7 cellular contexts compared by ENCODE assay signal in the genomic region with DNA sequence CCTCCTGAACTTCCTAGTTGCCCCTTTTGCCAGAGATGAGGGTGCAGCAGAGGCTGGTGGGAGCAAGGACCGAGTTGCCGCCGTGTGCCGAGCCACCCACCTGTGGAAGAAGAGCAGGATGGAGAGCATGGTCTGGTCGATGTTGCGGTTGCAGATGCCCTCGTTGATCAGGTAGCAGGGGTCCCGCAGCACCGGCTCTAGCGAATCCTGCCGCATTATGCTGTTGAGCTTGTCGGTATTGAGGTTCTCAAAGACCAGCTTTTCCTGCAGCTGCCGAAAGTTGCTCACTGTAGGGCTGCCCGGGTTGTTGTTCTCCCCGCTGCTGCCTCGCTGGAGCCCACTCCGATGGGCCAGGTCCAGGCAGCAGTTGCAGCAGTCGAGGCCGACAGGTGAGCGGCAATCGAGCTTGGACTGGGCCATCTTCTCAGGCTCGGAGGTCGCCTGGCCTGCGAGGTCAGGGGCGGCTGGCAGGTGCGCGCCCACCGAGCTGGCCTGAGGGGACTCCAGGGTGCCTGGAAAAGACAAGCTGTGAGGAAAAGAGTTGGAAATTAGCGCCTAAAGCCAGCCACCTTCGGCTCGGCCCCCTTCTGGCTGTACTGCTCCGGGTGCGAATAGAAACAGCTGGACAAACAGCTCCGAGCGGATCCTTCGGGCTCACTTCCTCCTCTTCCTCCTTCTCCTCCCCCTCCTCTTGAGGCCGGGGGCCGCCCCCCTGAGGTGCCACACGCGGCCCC. TPM values are rescaled to one million over a fixed set of nuclear protein-coding genes. Genes with fewer than 3 reads are reported as not detected.
DNase-seq lines count a peak whose midpoint lies in the region; ATAC-seq and TF ChIP-seq lines count a peak whose summit lies in the region.

No MANE protein-coding gene starts in this region.

- no peak for TF ChIP-seq CTCF in liver (IDR thresholded peaks at IDR 0.05; ENCODE audit: low read depth, low read length, missing input control)
- peak in 1 of 2 experiments; percentile 1 for TF ChIP-seq CTCF in tibial artery (IDR thresholded peaks at IDR 0.05)

- H3K27ac ChIP-seq in liver (ENCODE audit: low read depth in 1 of 2, low read length in 2 of 2) (peak overlapping the region; percentile 13 to 54), tibial artery (peak overlapping the region; percentile 88 to 94)

- ATAC-seq in GM19463 (IDR thresholded peaks at IDR 0.05; ENCODE audit: unreplicated experiment) (peak; percentile 27), HG03439 (IDR thresholded peaks at IDR 0.05; ENCODE audit: unreplicated experiment) (peak; percentile 10), GM19397 (IDR thresholded peaks at IDR 0.05; ENCODE audit: unreplicated experiment) (no peak)

- no peak for TF ChIP-seq RAD21 in liver (IDR thresholded peaks at IDR 0.05)

- H3K4me1 ChIP-seq in liver (ENCODE audit: control insufficient read depth in 4 of 4, insufficient read depth in 4 of 4, low read length in 3 of 4) (peaks cover 2 to 25% (median 12%) of the 10 kb centered on the region in 4 donors), tibial artery (peaks cover 0 to 20% (median 7%) of the 10 kb centered on the region in 4 donors)

- H3K9ac ChIP-seq in liver (ENCODE audit: low read depth in 1 of 2, low read length in 2 of 2): peak overlapping the region in 1 of 2 donors; percentile 36

- H3K4me3 ChIP-seq in liver (ENCODE audit: low read depth in 1 of 3, low read length in 3 of 3) (peak overlapping the region; percentile 20 to 71 (median 66)), tibial artery (peak overlapping the region; percentile 70 to 71)

- peaks cover 0 to 2% (median 0%) of the 10 kb centered on the region in 4 donors for H3K36me3 ChIP-seq in liver (ENCODE audit: control insufficient read depth in 4 of 4, insufficient read depth in 3 of 4, low read depth in 1 of 4, low read length in 3 of 4)
- H3K36me3 ChIP-seq in tibial artery: no peaks in the 10 kb centered on the region

- DNase-seq in astrocyte of the hippocampus (ENCODE audit: low read depth, low spot score) (peak; percentile 12), tibial artery (no peak), GOT3 (lab: John Stamatoyannopoulos, UW) (no peak)

- WGBS in liver: 6% methylated on average over 40 of the region's 40 CpGs

- intact Hi-C loops in tibial artery (cut with DNase I; ENCODE audit: low total_unique reads): loop anchor here (5.0 kb wide), 2 partner anchors 103 to 118 kb away; no protein-coding TSS in a partner anchor

- no peaks in the 10 kb centered on the region for H3K27me3 ChIP-seq in liver (ENCODE audit: control insufficient read depth in 4 of 4, insufficient read depth in 4 of 4, low read length in 3 of 4)
- H3K27me3 ChIP-seq in tibial artery: no peaks in the 10 kb centered on the region

- no peaks in the 10 kb centered on the region for H3K9me3 ChIP-seq in liver (ENCODE audit: control insufficient read depth in 4 of 4, low read length in 3 of 4)
- H3K9me3 ChIP-seq in tibial artery: no peaks in the 10 kb centered on the region

TF ChIP-seq in liver, 16 proteins besides CTCF, POLR2A, EP300 and RAD21:
- TF ChIP-seq NR2F2 (IDR thresholded peaks at IDR 0.05): no peak
- TF ChIP-seq, protein P1, sequence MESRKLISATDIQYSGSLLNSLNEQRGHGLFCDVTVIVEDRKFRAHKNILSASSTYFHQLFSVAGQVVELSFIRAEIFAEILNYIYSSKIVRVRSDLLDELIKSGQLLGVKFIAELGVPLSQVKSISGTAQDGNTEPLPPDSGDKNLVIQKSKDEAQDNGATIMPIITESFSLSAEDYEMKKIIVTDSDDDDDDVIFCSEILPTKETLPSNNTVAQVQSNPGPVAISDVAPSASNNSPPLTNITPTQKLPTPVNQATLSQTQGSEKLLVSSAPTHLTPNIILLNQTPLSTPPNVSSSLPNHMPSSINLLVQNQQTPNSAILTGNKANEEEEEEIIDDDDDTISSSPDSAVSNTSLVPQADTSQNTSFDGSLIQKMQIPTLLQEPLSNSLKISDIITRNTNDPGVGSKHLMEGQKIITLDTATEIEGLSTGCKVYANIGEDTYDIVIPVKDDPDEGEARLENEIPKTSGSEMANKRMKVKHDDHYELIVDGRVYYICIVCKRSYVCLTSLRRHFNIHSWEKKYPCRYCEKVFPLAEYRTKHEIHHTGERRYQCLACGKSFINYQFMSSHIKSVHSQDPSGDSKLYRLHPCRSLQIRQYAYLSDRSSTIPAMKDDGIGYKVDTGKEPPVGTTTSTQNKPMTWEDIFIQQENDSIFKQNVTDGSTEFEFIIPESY (IDR thresholded peaks at IDR 0.05): no peak

RNA-seq across cellular contexts. Expression of gene TSC22D3, which starts 0.4 kb away (rescaled TPM):
- 10 to 100 TPM; 10.5 to 66.2 TPM for total RNA-seq in liver
- 100 to 1,000 TPM in 1 of 2 donors, 10 to 100 TPM in 1; 30.1 to 128 TPM for polyA plus RNA-seq in liver

RNA-seq across cellular contexts. Expression of gene NCBP2L, which starts 2.4 kb away (rescaled TPM):
- total RNA-seq in liver: under 1 TPM in 1 of 2 donors, not detected in 1; 0.08 TPM
- polyA plus RNA-seq in liver: under 1 TPM; 0.02 to 0.24 TPM

RNA-seq across cellular contexts. Expression of gene MID2, which starts 50.5 kb away (rescaled TPM):
- total RNA-seq in liver: 10 to 100 TPM in 1 of 2 donors, 1 to 10 TPM in 1; 3.7 to 12.2 TPM
- polyA plus RNA-seq in liver: 1 to 10 TPM; 2.2 to 3.6 TPM
